ENCODE assay signal across 19 cellular contexts in genomic region chr3:2826036-2826435, GRCh38.
DNase-seq lines count a peak whose midpoint lies in the region; ATAC-seq and TF ChIP-seq lines count a peak whose summit lies in the region.
"Had no signal": no experiment of that assay in that cellular context is flagged by ENCODE, and none has a peak within 500 bp of the region (broad histone marks: within the 10 kb centered on the region; RNA-seq: fewer than 3 reads in every experiment).

No MANE protein-coding gene starts in this region.

- H3K79me1 ChIP-seq in mesenchymal stem cell (replicated peaks; ENCODE audit: low read length, poor library complexity, severe bottlenecking) = no peaks in the 10 kb centered on the region

- no peak overlapping the region for H3K14ac ChIP-seq in mesenchymal stem cell (ENCODE audit: low read length in 2 of 2)

- no peak overlapping the region for H3K4ac ChIP-seq in mesenchymal stem cell (ENCODE audit: low read depth in 1 of 2, low read length in 2 of 2)

- H3K9me3 ChIP-seq in mesenchymal stem cell (ENCODE audit: control insufficient read depth, low read length) (no peaks in the 10 kb centered on the region), Caco-2 (no peaks in the 10 kb centered on the region)
- H3K9me3 ChIP-seq: BE2C, BLaER1 had no signal

- intact Hi-C loops in Caco-2 (cut with micrococcal nuclease; ENCODE audit: unreplicated experiment) = no loop called here

- H2AFZ ChIP-seq in mesenchymal stem cell (ENCODE audit: low read depth, low read length) = no peak overlapping the region

- H2BK120ac ChIP-seq in mesenchymal stem cell (ENCODE audit: low read depth, low read length) = no peak overlapping the region

- H3K27ac Mint-ChIP-seq in Caco-2 (ENCODE audit: unreplicated experiment) = no peak overlapping the region
- H3K27ac Mint-ChIP-seq: CD14-positive monocyte; CD4-positive, alpha-beta memory T cell; CD4-positive, CD25-positive, alpha-beta regulatory T cell; CD8-positive, alpha-beta memory T cell had no signal

- no peaks in the 10 kb centered on the region for H3K9me3 Mint-ChIP-seq in Caco-2 (ENCODE audit: unreplicated experiment)
- H3K9me3 Mint-ChIP-seq: CD4-positive, alpha-beta memory T cell; CD8-positive, alpha-beta memory T cell had no signal

- H3K9ac ChIP-seq in mesenchymal stem cell (ENCODE audit: low read length) = no peak overlapping the region
- H3K9ac ChIP-seq: BLaER1 had no signal

- ATAC-seq in GM18498 (IDR thresholded peaks at IDR 0.05; ENCODE audit: unreplicated experiment) = peak; percentile 15
- no peak for ATAC-seq in activated CD4-positive, CD25-positive, alpha-beta regulatory T cell treated with anti-CD3 and anti-CD28 coated beads, Interleukin-2, amount 50 U/mL, for 24 hours
- ATAC-seq: GM12878 had no signal

- WGBS in mesenchymal stem cell = 94% methylated on average over 3 of the region's 4 CpGs

- BruUV-seq in Caco-2 (replicated peaks; lab: Mats Ljungman, UMichigan) = no TSS peak

- no peaks in the 10 kb centered on the region for H3K4me1 Mint-ChIP-seq in Caco-2 (ENCODE audit: low read depth, unreplicated experiment)
- H3K4me1 Mint-ChIP-seq: CD14-positive monocyte; CD4-positive, alpha-beta memory T cell; CD4-positive, CD25-positive, alpha-beta regulatory T cell; CD8-positive, alpha-beta memory T cell had no signal

- H2BK15ac ChIP-seq in mesenchymal stem cell (ENCODE audit: low read depth, poor library complexity, severe bottlenecking) = no peak overlapping the region

- no peak overlapping the region for H3K4me3 ChIP-seq in mesenchymal stem cell (ENCODE audit: insufficient read depth in 1 of 2, low read depth in 1 of 2, low read length in 2 of 2)
- H3K4me3 ChIP-seq in Caco-2 (ENCODE audit: low read depth, low read length) = no peak overlapping the region
- H3K4me3 ChIP-seq: BLaER1, GM12878 had no signal

- H3K36me3 Mint-ChIP-seq in Caco-2 (ENCODE audit: insufficient read depth, unreplicated experiment) = no peaks in the 10 kb centered on the region
- H3K36me3 Mint-ChIP-seq: CD14-positive monocyte; CD4-positive, alpha-beta memory T cell; CD4-positive, CD25-positive, alpha-beta regulatory T cell; CD8-positive, alpha-beta memory T cell had no signal

- no peak overlapping the region for H4K91ac ChIP-seq in mesenchymal stem cell (ENCODE audit: low read length)

- POLR2A ChIA-PET in Caco-2 (lab: Charles Lee) = no interaction called here

- no peak overlapping the region for H3K4me3 Mint-ChIP-seq in Caco-2 (ENCODE audit: unreplicated experiment)
- H3K4me3 Mint-ChIP-seq: CD14-positive monocyte; CD4-positive, alpha-beta memory T cell; CD4-positive, CD25-positive, alpha-beta regulatory T cell; CD8-positive, alpha-beta memory T cell had no signal

- H3K4me1 ChIP-seq in mesenchymal stem cell (ENCODE audit: control insufficient read depth, insufficient read depth, low read depth, low read length) (no peaks in the 10 kb centered on the region), Caco-2 (no peaks in the 10 kb centered on the region)
- H3K4me1 ChIP-seq: BE2C, BLaER1 had no signal

- H2BK5ac ChIP-seq in mesenchymal stem cell (ENCODE audit: low read depth, low read length, poor library complexity, severe bottlenecking) = no peak overlapping the region

- no peaks in the 10 kb centered on the region for H3K27me3 Mint-ChIP-seq in Caco-2 (ENCODE audit: insufficient read depth, unreplicated experiment)
- H3K27me3 Mint-ChIP-seq: CD4-positive, CD25-positive, alpha-beta regulatory T cell had no signal

- H3K18ac ChIP-seq in mesenchymal stem cell (ENCODE audit: low read depth in 1 of 2, low read length in 2 of 2) = no peak overlapping the region

- DNase-seq in G401 (ENCODE audit: low spot score) (peak; percentile 95), cerebellar nuclear complex (lab: John Stamatoyannopoulos, UW) (peak; percentile 20 to 44), mesenchymal stem cell (no peak), Caco-2 (no peak)
- DNase-seq: 8988T; ACHN; BE2C; Calu3; CD4-positive, alpha-beta memory T cell; CD4-positive, CD25-positive, alpha-beta regulatory T cell; CD8-positive, alpha-beta memory T cell; COR-L47; DMS79 treated with DMSO at 0.1 percent for 48 hours; GDM1 had no signal

- no peak overlapping the region for H3K27ac ChIP-seq in mesenchymal stem cell (ENCODE audit: low read length, poor library complexity, severe bottlenecking)
- H3K27ac ChIP-seq: BLaER1 had no signal

- no peak overlapping the region for H2BK12ac ChIP-seq in mesenchymal stem cell (ENCODE audit: low read length in 2 of 2)

- H2AK5ac ChIP-seq in mesenchymal stem cell (ENCODE audit: low read length, severe bottlenecking) = no peak overlapping the region

- H4K8ac ChIP-seq in mesenchymal stem cell (ENCODE audit: low read length) = no peak overlapping the region

- H3K27me3 ChIP-seq in mesenchymal stem cell (ENCODE audit: control insufficient read depth in 1 of 2, insufficient read depth in 1 of 2, low read length in 2 of 2) (no peaks in the 10 kb centered on the region), Caco-2 (replicated peaks; ENCODE audit: control insufficient read depth, insufficient read depth, low read length) (no peaks in the 10 kb centered on the region)
- H3K27me3 ChIP-seq: BE2C, BLaER1 had no signal

- no peak for TF ChIP-seq CTCF in Caco-2 (IDR thresholded peaks at IDR 0.05; ENCODE audit: insufficient read depth in 1 of 2, low read depth in 1 of 2, low read length in 1 of 2, severe bottlenecking in 1 of 2, unreplicated experiment in 1 of 2)

- CTCF ChIA-PET in Caco-2 (lab: Charles Lee) = no interaction called here

- H3K23ac ChIP-seq in mesenchymal stem cell (ENCODE audit: low read length in 2 of 2) = no peak overlapping the region

- H3K4me2 ChIP-seq in mesenchymal stem cell (ENCODE audit: low read length, poor library complexity, severe bottlenecking) = no peak overlapping the region
- H3K4me2 ChIP-seq: BLaER1 had no signal

- in situ Hi-C loops in G401 (cut with HindIII; ENCODE audit: low sequenced_read_pairs) = no loop called here

- H3K36me3 ChIP-seq in mesenchymal stem cell (ENCODE audit: control insufficient read depth in 1 of 2, insufficient read depth in 2 of 2, low read depth in 1 of 2, low read length in 2 of 2) (no peaks in the 10 kb centered on the region), Caco-2 (ENCODE audit: control insufficient read depth, insufficient read depth, low read length) (no peaks in the 10 kb centered on the region)
- H3K36me3 ChIP-seq: BE2C, BLaER1 had no signal

Comparison
In these comparisons a context has a peak if more than half of its experiments do, and no peak if none do; other contexts are left out.
1. DNase-seq: peak in G401 (single experiment) and cerebellar nuclear complex (2 of 2); none in mesenchymal stem cell (single experiment) and Caco-2 (0 of 2).